ENCODE assay signal across 20 cellular contexts in the genomic region with DNA sequence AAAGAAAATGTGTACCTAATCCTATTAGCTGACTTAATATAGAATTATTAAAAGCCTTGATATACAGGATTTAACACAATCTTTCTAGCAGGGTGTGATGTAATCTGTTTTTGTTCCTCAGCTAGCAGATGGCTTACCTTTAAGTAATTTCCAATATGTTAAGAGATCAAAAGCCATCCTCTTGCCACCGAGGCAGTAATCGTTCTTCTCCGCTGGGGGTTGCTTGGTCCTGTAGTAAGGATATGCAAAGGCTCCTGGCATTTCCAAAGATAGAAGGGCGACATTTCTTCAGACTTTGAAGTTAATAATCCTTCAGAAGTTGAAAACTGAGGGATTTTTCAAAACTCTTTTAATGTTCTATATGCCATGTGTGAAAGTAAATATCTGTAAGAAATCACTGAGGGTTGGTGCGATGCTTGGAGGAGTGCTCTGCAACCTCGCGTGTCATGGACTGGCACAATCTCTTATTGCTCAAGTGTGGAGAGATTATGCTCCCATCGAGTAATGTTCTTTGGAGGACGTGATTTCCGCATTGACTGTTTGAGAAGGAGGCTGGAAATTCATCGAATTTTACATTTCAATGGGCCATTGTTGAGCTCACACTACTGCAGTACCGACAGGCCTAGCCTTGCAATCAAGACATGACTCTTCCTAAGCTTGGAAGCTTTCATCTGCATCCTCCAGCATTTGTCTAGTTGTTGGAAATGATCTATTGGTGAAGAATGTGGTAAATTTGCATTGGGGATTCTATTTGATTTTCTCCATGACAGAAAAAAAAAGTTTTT.
A peak's percentile ranks its signal among the peaks of the same experiment; 100 is the strongest.
DNase-seq lines count a peak whose midpoint lies in the region; ATAC-seq and TF ChIP-seq lines count a peak whose summit lies in the region.
"Had no signal": no experiment of that assay in that cellular context is flagged by ENCODE, and none has a peak within 500 bp of the region (broad histone marks: within the 10 kb centered on the region; RNA-seq: fewer than 3 reads in every experiment).

No MANE protein-coding gene starts in this region.

- H3K4me1 ChIP-seq in iPS-20b (ENCODE audit: insufficient read depth, low read length) (peaks cover 25% of the 10 kb centered on the region), breast epithelium (no peaks in the 10 kb centered on the region)
- H3K4me1 ChIP-seq: SJSA1 had no signal

- TF ChIP-seq POLR2A in breast epithelium (IDR thresholded peaks at IDR 0.05), result no peak

- intact Hi-C loops in breast epithelium (cut with DNase I; ENCODE audit: low total_unique reads), result no loop called here

- H3K9ac ChIP-seq in iPS-20b (ENCODE audit: low read depth, low read length), result no peak overlapping the region
- H3K9ac ChIP-seq: KMS-11 had no signal

- H3K9me3 ChIP-seq in WERI-Rb-1 (ENCODE audit: severe bottlenecking) (no peaks in the 10 kb centered on the region), iPS-20b (ENCODE audit: insufficient read depth, low read depth, low read length) (no peaks in the 10 kb centered on the region), breast epithelium (no peaks in the 10 kb centered on the region)
- H3K9me3 ChIP-seq: SJSA1 had no signal

- H3K36me3 ChIP-seq in WERI-Rb-1 (no peaks in the 10 kb centered on the region), iPS-20b (ENCODE audit: insufficient read depth, low read depth, low read length) (no peaks in the 10 kb centered on the region), breast epithelium (no peaks in the 10 kb centered on the region)
- H3K36me3 ChIP-seq: SJSA1 had no signal

- ATAC-seq in HG03378 (IDR thresholded peaks at IDR 0.05; ENCODE audit: unreplicated experiment), result no peak
- ATAC-seq: GM12878, HCT116 had no signal

- H3K27me3 ChIP-seq in WERI-Rb-1 (ENCODE audit: insufficient read depth, low read depth, severe bottlenecking), result no peaks in the 10 kb centered on the region
- H3K27me3 ChIP-seq in iPS-20b (ENCODE audit: insufficient read depth, low read length), result no peaks in the 10 kb centered on the region
- no peaks in the 10 kb centered on the region for H3K27me3 ChIP-seq in breast epithelium
- H3K27me3 ChIP-seq: SJSA1 had no signal

- TF ChIP-seq CTCF in WERI-Rb-1 (IDR thresholded peaks at IDR 0.05; ENCODE audit: low read depth, low read length), result no peak
- no peak for TF ChIP-seq CTCF in breast epithelium (IDR thresholded peaks at IDR 0.05)

- DNase-seq in NCI-H2171 treated with DMSO at 0.1 percent for 48 hours (lab: John Stamatoyannopoulos, UW), result peak; percentile 53
- DNase-seq in NCI-H2171 (lab: John Stamatoyannopoulos, UW), result no peak
- peak; percentile 73 for DNase-seq in WERI-Rb-1
- no peak for DNase-seq in activated CD8-positive, alpha-beta memory T cell treated with anti-CD3 and anti-CD28 coated beads, Interleukin-2, amount 50 U/mL, for 48 hours
- no peak for DNase-seq in breast epithelium (ENCODE audit: low spot score in 2 of 2)
- DNase-seq: 8988T; AML-193; C1 segment of cervical spinal cord; CD8-positive, alpha-beta memory T cell; DND-41; NCI-H1694 treated with DMSO at 0.1 percent for 48 hours; NCI-H774; OCI-M1; T-helper 1 cell had no signal

- H3K4me3 ChIP-seq in WERI-Rb-1 (ENCODE audit: low read depth, low read length) (no peak overlapping the region), iPS-20b (ENCODE audit: low read length) (peak overlapping the region; percentile 23; the same call in 1 of the 2 replicates), breast epithelium (no peak overlapping the region)
- H3K4me3 ChIP-seq: GM12878, SJSA1 had no signal

- H3K27ac ChIP-seq in WERI-Rb-1 (no peak overlapping the region), iPS-20b (ENCODE audit: low read length) (no peak overlapping the region), breast epithelium (no peak overlapping the region)
- H3K27ac ChIP-seq: KMS-11, SJSA1 had no signal

Comparison
In these comparisons a context has a peak if more than half of its experiments do, and no peak if none do; other contexts are left out.
1. DNase-seq: peak in NCI-H2171 treated with DMSO at 0.1 percent for 48 hours (single experiment) and WERI-Rb-1 (single experiment); none in NCI-H2171 (single experiment), activated CD8-positive, alpha-beta memory T cell treated with anti-CD3 and anti-CD28 coated beads, Interleukin-2, amount 50 U/mL, for 48 hours (single experiment) and breast epithelium (0 of 2).